In the genomic region with DNA sequence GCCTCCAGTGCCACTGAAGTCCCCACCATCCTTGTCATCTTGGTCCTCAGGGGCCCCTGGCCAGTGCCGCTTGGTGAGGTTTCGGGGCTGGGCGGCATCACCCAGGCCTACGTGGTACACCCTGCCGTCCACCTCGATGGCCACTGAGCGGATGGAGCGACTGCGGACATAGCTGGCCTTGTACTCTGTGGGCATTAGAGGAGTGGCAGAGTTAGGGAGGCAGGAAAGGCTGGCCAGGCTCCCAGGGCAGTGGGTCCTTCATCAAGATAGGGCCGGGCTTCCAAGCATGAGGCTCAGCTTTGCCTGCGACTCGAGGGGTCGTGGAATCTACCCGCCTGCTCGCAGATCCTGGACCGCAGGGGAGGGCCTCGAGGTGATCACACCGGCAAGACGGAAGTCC, we compare ENCODE assay signal across 23 cellular contexts.
A peak's percentile ranks its signal among the peaks of the same experiment; 100 is the strongest.
DNase-seq lines count a peak whose midpoint lies in the region; ATAC-seq, FAIRE-seq and TF ChIP-seq lines count a peak whose summit lies in the region.
"Had no signal": no experiment of that assay in that cellular context is flagged by ENCODE, and none has a peak within 500 bp of the region (broad histone marks: within the 10 kb centered on the region; RNA-seq: fewer than 3 reads in every experiment).

No MANE protein-coding gene starts in this region.

- ATAC-seq in HepG2 (no peak), right lobe of liver (no peak), WTC11 (no peak), GM21737 (IDR thresholded peaks at IDR 0.05; ENCODE audit: unreplicated experiment) (no peak)
- no peak for ATAC-seq in activated T-helper 17 cell treated with anti-CD3 and anti-CD28 coated beads, Interleukin-2, amount 50 U/mL, for 72 hours (replicated peaks)
- ATAC-seq: CD8-positive, alpha-beta T cell had no signal

- FAIRE-seq in HepG2 (lab: Jason Lieb, UNC): no peak
- FAIRE-seq: GM12892, GM18507 had no signal

- H3K27me3 ChIP-seq in HepG2 (ENCODE audit: control insufficient read depth in 1 of 2, insufficient read depth in 2 of 2, low read length in 2 of 2) (no peaks in the 10 kb centered on the region), right lobe of liver (no peaks in the 10 kb centered on the region), osteoblast (ENCODE audit: insufficient read depth, low read length) (no peaks in the 10 kb centered on the region)
- H3K27me3 ChIP-seq: BLaER1 treated with 17β-estradiol and CSF1 and Interleukin-3, amounts not matched to agents 10 nM and 100 nM had no signal

- TF ChIP-seq EP300 in HepG2 (IDR thresholded peaks at IDR 0.05; ENCODE audit: low read depth in 2 of 2, low read length in 2 of 2): no peak
- TF ChIP-seq EP300 in HepG2 (CRISPR knock-in tag; IDR thresholded peaks at IDR 0.05; ENCODE audit: borderline replicate concordance): 0 out of 2 replicates have a peak, but pooled peaks have one; percentile 13

- no peaks in the 10 kb centered on the region for H3K9me3 Mint-ChIP-seq in activated T-helper 17 cell treated with anti-CD3 and anti-CD28 coated beads, Interleukin-2, amount 50 U/mL, for 72 hours
- no peaks in the 10 kb centered on the region for H3K9me3 Mint-ChIP-seq in WTC11
- H3K9me3 Mint-ChIP-seq: CD8-positive, alpha-beta T cell had no signal

- no peak for DNase-seq in HepG2 (ENCODE audit: low spot score)
- DNase-seq in right lobe of liver: no peak
- DNase-seq in osteoblast (ENCODE audit: insufficient read length, low spot score, missing footprints): peak; percentile 37
- DNase-seq in WTC11 (ENCODE audit: low spot score): no peak
- DNase-seq in GM20000 (ENCODE audit: low spot score): no peak
- DNase-seq: CD8-positive, alpha-beta T cell; DMS53; IMR-90; Kasumi-1; MM.1S; NCI-H1092; NCI-H146; NCI-H2029 treated with DMSO at 0.1 percent for 48 hours; NCI-H2171; NCI-H446 treated with DMSO at 0.1 percent for 48 hours; SHP77 treated with DMSO at 0.1 percent for 48 hours; SK-N-SH had no signal

- in situ Hi-C loops in HepG2 (cut with HindIII; ENCODE audit: extremely low pct_ligation_motif_present, low pct_unique_long_range_greater_than_20kb): no loop called here

- BruUV-seq in HepG2 (replicated peaks; lab: Mats Ljungman, UMichigan): no TSS peak

- intact Hi-C loops in HepG2 (cut with micrococcal nuclease; ENCODE audit: unreplicated experiment): no loop called here
- intact Hi-C loops in right lobe of liver (cut with DNase I): loop anchor here in 1 of 2 donors (5.0 kb wide), 1 partner anchor 961 kb away; no protein-coding TSS in a partner anchor

- H3K27me3 Mint-ChIP-seq in activated T-helper 17 cell treated with anti-CD3 and anti-CD28 coated beads, Interleukin-2, amount 50 U/mL, for 72 hours: no peaks in the 10 kb centered on the region
- H3K27me3 Mint-ChIP-seq in WTC11 (ENCODE audit: low read depth): no peaks in the 10 kb centered on the region

- peaks cover 5% of the 10 kb centered on the region for H3K36me3 Mint-ChIP-seq in activated T-helper 17 cell treated with anti-CD3 and anti-CD28 coated beads, Interleukin-2, amount 50 U/mL, for 72 hours (ENCODE audit: low read depth)
- H3K36me3 Mint-ChIP-seq in WTC11: no peaks in the 10 kb centered on the region

- H3K79me2 ChIP-seq in HepG2 (ENCODE audit: insufficient read depth, low read length): no peaks in the 10 kb centered on the region
- H3K79me2 ChIP-seq in osteoblast (ENCODE audit: insufficient read depth, low read length): no peaks in the 10 kb centered on the region

- peaks cover 3 to 11% of the 10 kb centered on the region in 2 experiments; a peak in 1 of 5 replicates for H3K36me3 ChIP-seq in HepG2 (replicated peaks in 1 of 2; ENCODE audit: control insufficient read depth in 1 of 2, insufficient read depth in 2 of 2, low read length in 2 of 2)
- peaks cover 0 to 3% (median 0%) of the 10 kb centered on the region in 4 donors for H3K36me3 ChIP-seq in right lobe of liver
- peaks cover 3% of the 10 kb centered on the region for H3K36me3 ChIP-seq in osteoblast (ENCODE audit: insufficient read depth, low read length)
- H3K36me3 ChIP-seq: HAP-1 had no signal

- H3K9me3 ChIP-seq in HepG2 (ENCODE audit: low read length) (no peaks in the 10 kb centered on the region), right lobe of liver (no peaks in the 10 kb centered on the region), osteoblast (ENCODE audit: low read depth, low read length) (no peaks in the 10 kb centered on the region)
- H3K9me3 ChIP-seq: BLaER1 treated with 17β-estradiol and CSF1 and Interleukin-3, amounts not matched to agents 10 nM and 100 nM; HAP-1; SK-N-SH had no signal

- H2AFZ ChIP-seq in HepG2 (ENCODE audit: low read length) (no peak overlapping the region), osteoblast (ENCODE audit: low read length) (no peak overlapping the region)

- TF ChIP-seq POLR2A in HepG2 (IDR thresholded peaks at IDR 0.05; ENCODE audit: insufficient read depth in 1 of 2, low read depth in 2 of 2, low read length in 2 of 2): no peak
- TF ChIP-seq POLR2A in right lobe of liver (IDR thresholded peaks at IDR 0.05): no peak

- 95% methylated on average over 19 of the region's 19 CpGs for WGBS in HepG2 (ENCODE audit: low lambda C conversion rate)
- WGBS in right lobe of liver (ENCODE audit: insufficient coverage, low coverage, low lambda C conversion rate, missing lambda C conversion rate): 87% methylated on average over 7 of the region's 19 CpGs

- TF ChIP-seq RAD21 in HepG2 (CRISPR knock-in tag; IDR thresholded peaks at IDR 0.05): no peak

- H3K9ac ChIP-seq in HepG2 (ENCODE audit: insufficient read depth, low read depth, low read length): no peak overlapping the region
- H3K9ac ChIP-seq: BLaER1 treated with 17β-estradiol and CSF1 and Interleukin-3, amounts not matched to agents 10 nM and 100 nM; SK-N-SH had no signal

- peaks cover 5% of the 10 kb centered on the region for H3K4me1 Mint-ChIP-seq in activated T-helper 17 cell treated with anti-CD3 and anti-CD28 coated beads, Interleukin-2, amount 50 U/mL, for 72 hours
- H3K4me1 Mint-ChIP-seq in WTC11: peaks cover 19% of the 10 kb centered on the region

- H3K27ac Mint-ChIP-seq in activated T-helper 17 cell treated with anti-CD3 and anti-CD28 coated beads, Interleukin-2, amount 50 U/mL, for 72 hours: peak overlapping the region; percentile 7
- H3K27ac Mint-ChIP-seq in WTC11: no peak overlapping the region
- H3K27ac Mint-ChIP-seq: CD8-positive, alpha-beta T cell had no signal

- no peak overlapping the region for H3K4me2 ChIP-seq in HepG2 (ENCODE audit: low read depth, low read length)
- no peak overlapping the region for H3K4me2 ChIP-seq in osteoblast (ENCODE audit: insufficient read depth, low read length)
- H3K4me2 ChIP-seq: SK-N-SH had no signal

- H3K27ac ChIP-seq in HepG2 (ENCODE audit: extremely low read length, insufficient read depth, low read length) (no peak overlapping the region), right lobe of liver (no peak overlapping the region), osteoblast (ENCODE audit: low read depth, low read length) (no peak overlapping the region)
- H3K27ac ChIP-seq: BLaER1 treated with 17β-estradiol and CSF1 and Interleukin-3, amounts not matched to agents 10 nM and 100 nM had no signal

- POLR2A ChIA-PET in HepG2 (lab: Yijun Ruan, JAX): no interaction called here
- POLR2A ChIA-PET in WTC11 (lab: Charles Lee): no interaction called here

- no peak overlapping the region for H3K4me3 Mint-ChIP-seq in activated T-helper 17 cell treated with anti-CD3 and anti-CD28 coated beads, Interleukin-2, amount 50 U/mL, for 72 hours
- no peak overlapping the region for H3K4me3 Mint-ChIP-seq in WTC11
- H3K4me3 Mint-ChIP-seq: CD8-positive, alpha-beta T cell had no signal

- CTCF ChIA-PET in HepG2 (lab: Yijun Ruan, JAX; ENCODE audit: low intra/inter-chr PET ratio, low total read pairs): interaction anchor here (0.9 kb wide), 1 partner anchor 954 kb away, joined by 3 read pairs; no protein-coding TSS in a partner anchor
- CTCF ChIA-PET in WTC11 (lab: Charles Lee): interaction anchor here (0.8 to 1.1 kb wide), 2 partner anchors 11 to 954 kb away, joined by 3 to 4 read pairs; no protein-coding TSS in a partner anchor

- H3K4me1 ChIP-seq in HepG2 (ENCODE audit: insufficient read depth, low read length) (peaks cover 22% of the 10 kb centered on the region), right lobe of liver (peaks cover 0 to 4% (median 0%) of the 10 kb centered on the region in 4 donors), osteoblast (ENCODE audit: insufficient read depth, low read length) (peaks cover 3% of the 10 kb centered on the region)
- H3K4me1 ChIP-seq: HAP-1 had no signal

- H4K20me1 ChIP-seq in HepG2 (ENCODE audit: insufficient read depth, low read length): no peaks in the 10 kb centered on the region
- peaks cover 2% of the 10 kb centered on the region for H4K20me1 ChIP-seq in osteoblast (ENCODE audit: insufficient read depth, low read length)

- no peak for TF ChIP-seq CTCF in HepG2 (CRISPR knock-in tag; IDR thresholded peaks at IDR 0.05)
- no peak for TF ChIP-seq CTCF in right lobe of liver (IDR thresholded peaks at IDR 0.05)
- TF ChIP-seq CTCF in osteoblast (IDR thresholded peaks at IDR 0.05; ENCODE audit: extremely low read depth, low read depth, low read length): no peak
- TF ChIP-seq CTCF in WTC11 (IDR thresholded peaks at IDR 0.05): no peak
- TF ChIP-seq CTCF in GM20000 (IDR thresholded peaks at IDR 0.05; ENCODE audit: extremely low read depth, missing control alignments): no peak

- no peak overlapping the region for H3K4me3 ChIP-seq in HepG2 (replicated peaks in 1 of 3; ENCODE audit: insufficient read depth in 1 of 3, low read depth in 2 of 3, low read length in 3 of 3)
- H3K4me3 ChIP-seq in right lobe of liver: no peak overlapping the region
- H3K4me3 ChIP-seq in osteoblast (ENCODE audit: insufficient read depth, low read length): no peak overlapping the region
- H3K4me3 ChIP-seq: BLaER1 treated with 17β-estradiol and CSF1 and Interleukin-3, amounts not matched to agents 10 nM and 100 nM; HAP-1 had no signal

TF ChIP-seq in HepG2, 621 proteins besides CTCF, POLR2A, EP300 and RAD21:
- TF ChIP-seq EED (CRISPR knock-in tag; IDR thresholded peaks at IDR 0.05) (peak; percentile 22; the same call in 1 of the 2 replicates), POLR2AphosphoS2 (IDR thresholded peaks at IDR 0.05; ENCODE audit: low read depth, low read length) (no peak), AGO2 (optimal IDR thresholded peaks at IDR 0.05; ENCODE audit: low read depth, low read length) (peak; percentile 64), ZKSCAN8 (CRISPR knock-in tag; IDR thresholded peaks at IDR 0.05; ENCODE audit: borderline replicate concordance) (no peak), RBM22 (optimal IDR thresholded peaks at IDR 0.05; ENCODE audit: low read length) (peak; percentile 37)

TF ChIP-seq in WTC11, 78 proteins besides CTCF, POLR2A, EP300 and RAD21 (continues in another document):
- no peak for TF ChIP-seq IRF2 (CRISPR knock-in tag; IDR thresholded peaks at IDR 0.05; ENCODE audit: borderline replicate concordance, low read depth)
- TF ChIP-seq HMGA2 (CRISPR knock-in tag; IDR thresholded peaks at IDR 0.05): no peak
- no peak for TF ChIP-seq GRHL2 (CRISPR knock-in tag; IDR thresholded peaks at IDR 0.05; ENCODE audit: insufficient replicate concordance, severe bottlenecking)
